In the genomic region with DNA sequence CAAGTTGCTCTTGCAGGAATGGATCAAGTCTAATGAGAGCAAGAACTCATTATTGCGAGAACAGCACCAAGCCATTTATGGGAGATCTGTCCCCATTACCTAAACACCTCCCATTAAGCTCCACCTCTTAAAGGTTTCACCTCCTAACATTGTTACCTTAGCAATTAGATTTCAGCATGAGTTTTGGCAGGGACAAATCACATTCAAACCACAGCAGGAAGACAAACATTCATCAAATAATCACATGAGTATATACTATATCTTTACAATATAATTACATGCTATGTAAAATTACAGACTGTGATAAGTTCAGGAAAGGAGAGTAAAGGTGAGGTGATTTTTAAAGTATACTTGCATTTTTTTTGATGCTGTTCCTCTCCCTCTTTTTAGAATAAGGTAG, we compare ENCODE assay signal across 30 cellular contexts. TPM values are rescaled to one million over a fixed set of nuclear protein-coding genes. Genes with fewer than 3 reads are reported as not detected.
"Had no signal": no experiment of that assay in that cellular context is flagged by ENCODE, and none has a peak within 500 bp of the region (broad histone marks: within the 10 kb centered on the region; RNA-seq: fewer than 3 reads in every experiment).

No MANE protein-coding gene starts in this region.

- ATAC-seq: naive thymus-derived CD4-positive, alpha-beta T cell; pancreas; right cardiac atrium; sciatic nerve; stimulated activated naive B cell treated with anti-CD40 and anti-IgM and Interleukin-4, amounts not matched to agents 10 μg/mL and 1 μg/mL and 100 μg/mL, for 72 hours had no signal

- H3K4me3 Mint-ChIP-seq: immature natural killer cell; mesothelial cell of epicardium; naive thymus-derived CD4-positive, alpha-beta T cell; nephron; neural crest cell; stimulated activated naive B cell treated with anti-CD40 and anti-IgM and Interleukin-4, amounts not matched to agents 10 μg/mL and 1 μg/mL and 100 μg/mL, for 72 hours; stimulated activated naive CD8-positive, alpha-beta T cell treated with anti-CD3 and anti-CD28 coated beads, Interleukin-15, Interleukin-2, amounts not matched to agents 100 ng/mL and 50 ng/mL, for 24 hours; type B pancreatic cell had no signal

- H3K27me3 ChIP-seq: pancreas, suprapubic skin, tibial artery, uterus had no signal

- H3K4me1 Mint-ChIP-seq: neural crest cell had no signal

- H3K4me1 ChIP-seq: left ventricle myocardium inferior, pancreas, prostate gland, suprapubic skin, tibial artery, uterus had no signal

- DNase-seq: hypothalamus; immature natural killer cell; kidney; left ventricle myocardium inferior; mesendoderm; naive thymus-derived CD4-positive, alpha-beta T cell; nucleus accumbens; pancreas; posterior cingulate gyrus; retina; right cardiac atrium; stimulated activated CD4-positive, alpha-beta T cell treated with anti-CD3 and anti-CD28 coated beads, Interleukin-12 subunit alpha, Interleukin-12 subunit beta, amount 100 ng/mL, for 4 hours; stimulated activated CD4-positive, alpha-beta T cell treated with anti-CD3 and anti-CD28 coated beads, Interleukin-15, amount 100 ng/mL, for 24 hours; stimulated activated CD4-positive, alpha-beta T cell treated with anti-CD3 and anti-CD28 coated beads, Interleukin-2, amount 100 ng/mL, for 24 hours; stimulated activated CD4-positive, alpha-beta T cell treated with anti-CD3 and anti-CD28 coated beads, Interleukin-4, amount 100 ng/mL, for 1 hour; stimulated activated naive B cell treated with anti-CD40 and anti-IgM and Interleukin-4, amounts not matched to agents 10 μg/mL and 1 μg/mL and 100 μg/mL, for 72 hours; tibial artery; uterus had no signal

- H3K9me3 ChIP-seq: left ventricle myocardium inferior, pancreas, prostate gland, suprapubic skin, thoracic aorta, tibial artery, uterus had no signal

- H3K36me3 ChIP-seq: left ventricle myocardium inferior, pancreas, prostate gland, suprapubic skin, thoracic aorta, tibial artery, uterus had no signal

- H3K27ac Mint-ChIP-seq: immature natural killer cell; mesothelial cell of epicardium; naive thymus-derived CD4-positive, alpha-beta T cell; nephron; stimulated activated naive B cell treated with anti-CD40 and anti-IgM and Interleukin-4, amounts not matched to agents 10 μg/mL and 1 μg/mL and 100 μg/mL, for 72 hours; stimulated activated naive CD8-positive, alpha-beta T cell treated with anti-CD3 and anti-CD28 coated beads, Interleukin-15, Interleukin-2, amounts not matched to agents 100 ng/mL and 50 ng/mL, for 24 hours; type B pancreatic cell had no signal

- H3K36me3 Mint-ChIP-seq: stimulated activated naive B cell treated with anti-CD40 and anti-IgM and Interleukin-4, amounts not matched to agents 10 μg/mL and 1 μg/mL and 100 μg/mL, for 72 hours; type B pancreatic cell had no signal

- H3K4me3 ChIP-seq: left ventricle myocardium inferior, lung, pancreas, prostate gland, skin epidermis, suprapubic skin, thoracic aorta, tibial artery, uterus had no signal

- H3K27ac ChIP-seq: left ventricle myocardium inferior, pancreas, prostate gland, skin epidermis, suprapubic skin, thoracic aorta, tibial artery, uterus had no signal

RNA-seq across cellular contexts. Expression of a gene that starts 6.6 kb away (rescaled TPM):
- total RNA-seq: mononuclear cell had no signal
- polyA plus RNA-seq: immature natural killer cell had no signal
